12 cellular contexts compared by ENCODE assay signal in genomic region chr15:68640791-68641331, GRCh38.
DNase-seq lines count a peak whose midpoint lies in the region; ATAC-seq, FAIRE-seq and TF ChIP-seq lines count a peak whose summit lies in the region.
"Had no signal": no experiment of that assay in that cellular context is flagged by ENCODE, and none has a peak within 500 bp of the region (broad histone marks: within the 10 kb centered on the region; RNA-seq: fewer than 3 reads in every experiment).

No MANE protein-coding gene starts in this region.

- H3K4me3 ChIP-seq in bronchial epithelial cell (ENCODE audit: low read depth, low read length) = peak overlapping the region; percentile 17
- H3K4me3 ChIP-seq in kidney (ENCODE audit: low read length in 2 of 2) = no peak overlapping the region
- no peak overlapping the region for H3K4me3 ChIP-seq in tibial nerve

- H3K4me1 ChIP-seq in kidney (ENCODE audit: control insufficient read depth in 1 of 2, insufficient read depth in 1 of 2, low read depth in 1 of 2, low read length in 2 of 2) = peaks cover 0 to 4% of the 10 kb centered on the region in 2 donors
- H3K4me1 ChIP-seq in tibial nerve = peaks cover 0 to 58% (median 21%) of the 10 kb centered on the region in 4 donors

- FAIRE-seq in bronchial epithelial cell (lab: Jason Lieb, UNC) (peak; percentile 89), kidney (lab: Jason Lieb, UNC) (no peak)

- H3K9me3 Mint-ChIP-seq in activated T-cell treated with anti-CD3 and anti-CD28 coated beads, Interleukin-2, amount 50 U/mL, for 4 hours = no peaks in the 10 kb centered on the region
- H3K9me3 Mint-ChIP-seq: dendritic cell treated with granulocyte-macrophage colony-stimulating factor and Interleukin-4, amounts not matched to agents 40 ng/mL and 50 ng/mL, for 4 days had no signal

- no peak for TF ChIP-seq EP300 in tibial nerve (IDR thresholded peaks at IDR 0.05)

- TF ChIP-seq POLR2A in tibial nerve (IDR thresholded peaks at IDR 0.05) = no peak

- DNase-seq in DMS 273 (lab: John Stamatoyannopoulos, UW; ENCODE audit: unreplicated experiment) = peak; percentile 62
- DNase-seq in DMS 273 treated with DMSO at 0.1 percent for 48 hours (lab: John Stamatoyannopoulos, UW) = no peak
- peak; percentile 92 for DNase-seq in bronchial epithelial cell (ENCODE audit: low read depth)
- peak; percentile 67 for DNase-seq in kidney
- no peak for DNase-seq in tibial nerve (ENCODE audit: low spot score in 2 of 2)
- DNase-seq in T-helper 9 cell = no peak
- DNase-seq in activated T-cell treated with anti-CD3 and anti-CD28 coated beads, Interleukin-2, amount 50 U/mL, for 4 hours = no peak
- DNase-seq: GDM1, NCI-H2029 treated with DMSO at 0.1 percent for 48 hours had no signal

- H3K9ac ChIP-seq in kidney (ENCODE audit: low read length in 2 of 2) = no peak overlapping the region

- no peaks in the 10 kb centered on the region for H3K9me3 ChIP-seq in kidney (ENCODE audit: control insufficient read depth in 1 of 2, low read length in 2 of 2)
- no peaks in the 10 kb centered on the region for H3K9me3 ChIP-seq in tibial nerve

- H3K27me3 ChIP-seq in bronchial epithelial cell (ENCODE audit: control insufficient read depth, insufficient read depth, low read length) (no peaks in the 10 kb centered on the region), tibial nerve (no peaks in the 10 kb centered on the region)

- intact Hi-C loops in kidney (cut with DNase I) = no loop called here

- no peaks in the 10 kb centered on the region for H3K4me1 Mint-ChIP-seq in activated T-cell treated with anti-CD3 and anti-CD28 coated beads, Interleukin-2, amount 50 U/mL, for 4 hours (ENCODE audit: low read depth)

- H3K36me3 Mint-ChIP-seq in activated T-cell treated with anti-CD3 and anti-CD28 coated beads, Interleukin-2, amount 50 U/mL, for 4 hours (ENCODE audit: insufficient read depth) = no peaks in the 10 kb centered on the region

- ATAC-seq in HG03045 (IDR thresholded peaks at IDR 0.05; ENCODE audit: unreplicated experiment) = no peak
- no peak for ATAC-seq in activated T-cell treated with anti-CD3 and anti-CD28 coated beads, Interleukin-2, amount 50 U/mL, for 4 hours

- H3K4me3 Mint-ChIP-seq in activated T-cell treated with anti-CD3 and anti-CD28 coated beads, Interleukin-2, amount 50 U/mL, for 4 hours = no peak overlapping the region
- H3K4me3 Mint-ChIP-seq: dendritic cell treated with granulocyte-macrophage colony-stimulating factor and Interleukin-4, amounts not matched to agents 40 ng/mL and 50 ng/mL, for 4 days had no signal

- H3K36me3 ChIP-seq in bronchial epithelial cell (ENCODE audit: control insufficient read depth, insufficient read depth, low read length) = no peaks in the 10 kb centered on the region
- no peaks in the 10 kb centered on the region for H3K36me3 ChIP-seq in kidney (ENCODE audit: control insufficient read depth in 1 of 2, insufficient read depth in 2 of 2, low read length in 2 of 2)
- H3K36me3 ChIP-seq in tibial nerve = no peaks in the 10 kb centered on the region

- peaks cover 7% of the 10 kb centered on the region for H3K27me3 Mint-ChIP-seq in activated T-cell treated with anti-CD3 and anti-CD28 coated beads, Interleukin-2, amount 50 U/mL, for 4 hours (ENCODE audit: low read depth)
- H3K27me3 Mint-ChIP-seq: dendritic cell treated with granulocyte-macrophage colony-stimulating factor and Interleukin-4, amounts not matched to agents 40 ng/mL and 50 ng/mL, for 4 days had no signal

- 25 to 46% methylated on average over 8 of the region's 8 CpGs for WGBS in tibial nerve, 2 donors

- H3K27ac ChIP-seq in kidney (ENCODE audit: low read depth in 2 of 2, low read length in 2 of 2) (no peak overlapping the region), tibial nerve (peak overlapping the region in 3 of 4 donors; percentile 15 to 62 (median 50))
- H3K27ac ChIP-seq: 22Rv1 had no signal

- TF ChIP-seq CTCF in bronchial epithelial cell (IDR thresholded peaks at IDR 0.05; ENCODE audit: insufficient read depth, low read length, severe bottlenecking) = no peak
- TF ChIP-seq CTCF in kidney (IDR thresholded peaks at IDR 0.05; ENCODE audit: borderline replicate concordance, extremely low read depth, insufficient read depth) = no peak
- no peak for TF ChIP-seq CTCF in tibial nerve (IDR thresholded peaks at IDR 0.05)

Comparison
In these comparisons a context has a peak if more than half of its experiments do, and no peak if none do; other contexts are left out.
1. DNase-seq: peak in DMS 273 (single experiment), bronchial epithelial cell (single experiment) and kidney (single experiment); none in DMS 273 treated with DMSO at 0.1 percent for 48 hours (single experiment), tibial nerve (0 of 2), T-helper 9 cell (single experiment) and activated T-cell treated with anti-CD3 and anti-CD28 coated beads, Interleukin-2, amount 50 U/mL, for 4 hours (single experiment).
2. H3K27ac ChIP-seq: peak in tibial nerve (3 of 4); none in kidney (0 of 2).